In the genomic region with DNA sequence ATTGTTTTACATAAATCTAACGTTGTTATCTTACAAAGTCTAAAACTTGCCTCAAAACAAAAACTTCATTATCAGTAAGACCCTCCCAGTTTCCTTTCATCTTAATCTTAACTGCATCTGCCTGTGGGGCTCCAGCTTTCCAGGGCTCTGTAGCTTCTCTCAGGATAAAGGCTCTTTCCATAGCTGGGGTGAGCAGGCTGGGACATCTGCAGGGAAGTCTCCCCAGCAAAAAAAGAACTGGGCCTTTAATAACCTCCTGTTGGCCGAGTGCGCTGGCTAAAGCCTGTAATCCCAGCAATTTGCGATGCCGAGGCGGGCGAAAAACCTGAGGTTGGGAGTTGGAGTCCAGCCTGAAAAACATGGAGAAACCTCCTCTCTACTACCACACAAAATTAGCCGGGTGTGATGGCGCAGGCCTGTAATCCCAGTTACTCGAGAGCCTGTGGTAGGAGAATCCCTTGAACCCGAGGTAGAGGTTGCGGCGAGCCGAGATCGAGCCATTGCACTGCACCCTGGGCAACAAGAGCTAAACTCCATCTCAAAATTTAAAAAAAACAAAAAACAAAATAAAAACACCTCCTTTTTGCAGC, we compare ENCODE assay signal across 8 cellular contexts.
A peak's percentile ranks its signal among the peaks of the same experiment; 100 is the strongest.
DNase-seq lines count a peak whose midpoint lies in the region; ATAC-seq and TF ChIP-seq lines count a peak whose summit lies in the region.

No MANE protein-coding gene starts in this region.

- peak overlapping the region; percentile 96 for H3K4me3 Mint-ChIP-seq in activated CD4-positive, alpha-beta T cell treated with anti-CD3 and anti-CD28 coated beads for 36 hours

- H3K4me1 Mint-ChIP-seq in activated CD4-positive, alpha-beta T cell treated with anti-CD3 and anti-CD28 coated beads for 36 hours = peaks cover 9% of the 10 kb centered on the region

- intact Hi-C loops in activated CD4-positive, alpha-beta T cell treated with anti-CD3 and anti-CD28 coated beads for 36 hours (cut with DNase I, micrococcal nuclease) = loop anchor here in 1 of 2 experiments (2.0 to 5.0 kb wide), 4 partner anchors 184 to 1415 kb away; a partner anchor contains a TSS
- intact Hi-C loops in aorta (cut with DNase I) = loop anchor here in 1 of 2 donors (5.0 to 10.0 kb wide), 2 partner anchors 145 to 242 kb away; a partner anchor contains a TSS

- CTCF ChIA-PET in activated CD4-positive, alpha-beta T cell treated with anti-CD3 and anti-CD28 coated beads for 36 hours (lab: Charles Lee) = no interaction called here

- H3K27ac ChIP-seq in aorta (ENCODE audit: low read depth in 1 of 2, low read length in 2 of 2) = peak overlapping the region in 1 of 2 donors; percentile 90

- H3K9me3 Mint-ChIP-seq in activated CD4-positive, alpha-beta T cell treated with anti-CD3 and anti-CD28 coated beads for 36 hours (ENCODE audit: low read depth) = peaks cover 4% of the 10 kb centered on the region

- no peak for DNase-seq in activated CD4-positive, alpha-beta T cell treated with anti-CD3 and anti-CD28 coated beads for 36 hours
- DNase-seq in activated CD4-positive, alpha-beta T cell treated with anti-CD3 and anti-CD28 coated beads for 1 hour = no peak
- DNase-seq in choroid plexus epithelial cell (ENCODE audit: low read depth) (peak; percentile 0), medulla oblongata (ENCODE audit: extremely low spot score) (peak; percentile 21), superior temporal gyrus (ENCODE audit: extremely low spot score) (peak; percentile 18), NCI-H2227 treated with DMSO at 0.1 percent for 48 hours (lab: John Stamatoyannopoulos, UW) (no peak), aorta (no peak)

- no peaks in the 10 kb centered on the region for H3K36me3 ChIP-seq in aorta (ENCODE audit: control insufficient read depth in 1 of 2, insufficient read depth in 2 of 2, low read length in 1 of 2)

- WGBS in aorta, 2 donors = 61 to 74% methylated on average over 14 to 15 of the region's 15 CpGs

- H3K9me3 ChIP-seq in aorta (ENCODE audit: control insufficient read depth, low read length) = no peaks in the 10 kb centered on the region

- POLR2A ChIA-PET in activated CD4-positive, alpha-beta T cell treated with anti-CD3 and anti-CD28 coated beads for 36 hours (lab: Charles Lee) = interaction anchor here (0.6 to 1.1 kb wide), 2 partner anchors 719 to 860 kb away, joined by 3 to 5 read pairs; a partner anchor contains a TSS

- H3K36me3 Mint-ChIP-seq in activated CD4-positive, alpha-beta T cell treated with anti-CD3 and anti-CD28 coated beads for 36 hours (ENCODE audit: low read depth) = peaks cover 51% of the 10 kb centered on the region

- no peaks in the 10 kb centered on the region for H3K27me3 ChIP-seq in aorta (ENCODE audit: control insufficient read depth in 1 of 2, insufficient read depth in 2 of 2, low read length in 1 of 2)

- no peaks in the 10 kb centered on the region for H3K27me3 Mint-ChIP-seq in activated CD4-positive, alpha-beta T cell treated with anti-CD3 and anti-CD28 coated beads for 36 hours

- TF ChIP-seq CTCF in choroid plexus epithelial cell (conservative IDR thresholded peaks at IDR 0.05; ENCODE audit: low read depth, low read length) = no peak

- no peak for ATAC-seq in activated CD4-positive, alpha-beta T cell treated with anti-CD3 and anti-CD28 coated beads for 36 hours
- ATAC-seq in aorta (ENCODE audit: low FRiP score) (no peak), GM21526 (IDR thresholded peaks at IDR 0.05; ENCODE audit: low FRiP score, unreplicated experiment) (no peak)

- H3K4me3 ChIP-seq in choroid plexus epithelial cell (ENCODE audit: low read depth, low read length) (peak overlapping the region; percentile 70), aorta (ENCODE audit: low read length in 2 of 2) (peak overlapping the region in 1 of 2 donors; percentile 84)

- no peak overlapping the region for H3K27ac Mint-ChIP-seq in activated CD4-positive, alpha-beta T cell treated with anti-CD3 and anti-CD28 coated beads for 36 hours

- no peaks in the 10 kb centered on the region for H3K4me1 ChIP-seq in aorta (ENCODE audit: control insufficient read depth in 1 of 2, insufficient read depth in 2 of 2, low read length in 2 of 2)

Comparison
In these comparisons a context has a peak if more than half of its experiments do, and no peak if none do; other contexts are left out.
1. DNase-seq: peak in choroid plexus epithelial cell (single experiment), medulla oblongata (single experiment) and superior temporal gyrus (single experiment); none in activated CD4-positive, alpha-beta T cell treated with anti-CD3 and anti-CD28 coated beads for 36 hours (single experiment), activated CD4-positive, alpha-beta T cell treated with anti-CD3 and anti-CD28 coated beads for 1 hour (single experiment), NCI-H2227 treated with DMSO at 0.1 percent for 48 hours (single experiment) and aorta (0 of 2).